9 cellular contexts compared by ENCODE assay signal in the genomic region with DNA sequence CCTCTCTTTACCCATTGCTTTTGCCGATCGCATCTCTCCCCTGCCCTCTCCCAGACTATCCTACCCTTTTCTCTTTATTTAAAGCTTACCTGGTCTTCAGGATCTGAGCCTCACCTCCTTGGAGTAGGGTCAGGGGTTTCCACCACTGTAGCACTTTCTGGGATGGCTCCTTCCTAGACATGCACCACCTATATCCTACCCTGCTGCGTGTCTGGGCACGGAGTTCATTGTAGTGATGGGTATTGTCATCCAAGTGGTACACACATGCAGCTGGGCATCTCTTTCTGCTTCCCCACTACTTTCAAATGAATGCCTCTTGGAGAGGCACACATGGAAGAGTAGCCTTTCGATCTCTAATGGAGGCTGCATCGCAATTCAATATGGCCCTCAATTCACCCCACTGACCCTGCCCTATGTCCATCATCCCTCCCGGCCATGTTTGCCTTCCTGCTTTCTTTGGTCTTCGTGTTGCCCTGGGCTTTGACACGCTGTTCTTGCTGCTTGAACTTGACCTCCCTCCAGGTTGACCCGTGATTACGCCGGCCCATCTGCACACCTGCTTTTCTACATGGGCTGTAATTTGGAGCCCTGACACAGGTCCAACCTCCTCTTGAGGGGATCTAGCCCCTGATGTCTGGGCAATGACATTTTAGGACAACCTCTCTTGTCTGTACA. TPM values are rescaled to one million over a fixed set of nuclear protein-coding genes. Genes with fewer than 3 reads are reported as not detected.
"Had no signal": no experiment of that assay in that cellular context is flagged by ENCODE, and none has a peak within 500 bp of the region (broad histone marks: within the 10 kb centered on the region; RNA-seq: fewer than 3 reads in every experiment).

No MANE protein-coding gene starts in this region.

- ATAC-seq: GM12878 had no signal

- H3K4me3 ChIP-seq: GM12878 had no signal

- DNase-seq: GDM1, GF-D8 had no signal

- FAIRE-seq: G401.6, GM12878, GM12891, GM12892, GM18507, GM19239 had no signal

RNA-seq across cellular contexts. Expression of gene SERPINA11, which starts 10.9 kb away (rescaled TPM):
- total RNA-seq: G401, GM12878 had no signal

RNA-seq across cellular contexts. Expression of gene SERPINA9, which starts 34.3 kb away (rescaled TPM):
- total RNA-seq: G401, GM12878 had no signal

RNA-seq across cellular contexts. Expression of gene SERPINA1, which starts 53.3 kb away (rescaled TPM):
- total RNA-seq: G401 had no signal
